ENCODE assay signal across 5 cellular contexts in the genomic region with DNA sequence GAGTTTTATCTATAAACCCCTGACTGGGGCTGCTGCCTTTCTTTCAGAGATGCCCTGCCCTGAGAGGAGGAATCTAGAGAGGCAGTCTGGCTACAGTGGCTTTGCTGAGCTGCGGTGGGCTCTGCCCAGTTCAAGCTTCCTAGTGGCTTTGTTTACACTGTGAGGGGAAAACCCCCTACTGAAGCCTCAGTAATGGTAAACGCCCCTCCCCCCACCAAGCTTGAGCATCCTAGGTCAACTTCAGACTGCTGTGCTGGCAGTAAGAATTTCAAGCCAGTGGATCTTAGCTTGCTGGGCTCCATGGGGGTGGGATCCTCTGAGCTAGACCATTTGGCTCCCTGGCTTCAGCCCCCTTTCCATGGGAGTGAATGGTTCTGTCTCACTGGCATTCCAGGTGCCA. TPM values are rescaled to one million over a fixed set of nuclear protein-coding genes. Genes with fewer than 3 reads are reported as not detected.
"Had no signal": no experiment of that assay in that cellular context is flagged by ENCODE, and none has a peak within 500 bp of the region (broad histone marks: within the 10 kb centered on the region; RNA-seq: fewer than 3 reads in every experiment).

No MANE protein-coding gene starts in this region.

RNA-seq across cellular contexts. Expression of a gene that starts 44.1 kb away (rescaled TPM):
- total RNA-seq: activated naive CD4-positive, alpha-beta T cell treated with anti-CD3 and anti-CD28 coated beads for 36 hours; activated naive CD4-positive, alpha-beta T cell treated with anti-CD3 and anti-CD28 coated beads, Interleukin-2, amount 50 U/mL, for 72 hours; activated naive CD8-positive, alpha-beta T cell treated with anti-CD3 and anti-CD28 coated beads for 36 hours; activated T-cell treated with anti-CD3 and anti-CD28 coated beads, Interleukin-2, amount 50 U/mL, for 4 hours; bronchial epithelial cell had no signal
